Comparison of ENCODE assay signal across 9 cellular contexts in genomic region chr13:109764474-109765292, GRCh38. TPM values are rescaled to one million over a fixed set of nuclear protein-coding genes. Genes with fewer than 3 reads are reported as not detected.
DNase-seq lines count a peak whose midpoint lies in the region; ATAC-seq and TF ChIP-seq lines count a peak whose summit lies in the region.
"Had no signal": no experiment of that assay in that cellular context is flagged by ENCODE, and none has a peak within 500 bp of the region (broad histone marks: within the 10 kb centered on the region; RNA-seq: fewer than 3 reads in every experiment).

No MANE protein-coding gene starts in this region.

- H3K36me3 ChIP-seq in BJ (ENCODE audit: control insufficient read depth, insufficient read depth, low read length) = no peaks in the 10 kb centered on the region

- no peak overlapping the region for H3K27ac Mint-ChIP-seq in activated T-helper 17 cell treated with anti-CD3 and anti-CD28 coated beads, Interleukin-2, amount 50 U/mL, for 72 hours
- H3K27ac Mint-ChIP-seq: T-helper 1 cell treated with Interleukin-12 subunit alpha and Interleukin-12 subunit beta and Interleukin-4 antibody, amounts not matched to agents 30 μg/mL and 1 μg/mL, for 36 hours had no signal

- CTCF ChIA-PET in BJ (lab: Yijun Ruan, JAX) = interaction anchor here (0.8 to 1.8 kb wide), 4 partner anchors 17 to 850 kb away, joined by 3 to 5 read pairs (median 3); no protein-coding TSS in a partner anchor

- no peaks in the 10 kb centered on the region for H3K9me3 Mint-ChIP-seq in activated T-helper 17 cell treated with anti-CD3 and anti-CD28 coated beads, Interleukin-2, amount 50 U/mL, for 72 hours
- H3K9me3 Mint-ChIP-seq: T-helper 1 cell treated with Interleukin-12 subunit alpha and Interleukin-12 subunit beta and Interleukin-4 antibody, amounts not matched to agents 30 μg/mL and 1 μg/mL, for 36 hours had no signal

- TF ChIP-seq CTCF in BJ (IDR thresholded peaks at IDR 0.05; ENCODE audit: insufficient read depth, low read depth, low read length) = 0 out of 2 replicates have a peak, but pooled peaks have one; percentile 14

- H3K4me3 ChIP-seq in BJ (ENCODE audit: low read depth, low read length) = no peak overlapping the region

- H3K36me3 Mint-ChIP-seq in activated T-helper 17 cell treated with anti-CD3 and anti-CD28 coated beads, Interleukin-2, amount 50 U/mL, for 72 hours (ENCODE audit: low read depth) = no peaks in the 10 kb centered on the region

- in situ Hi-C loops in KBM-7 (cut with MboI; ENCODE audit: low pct_unique_long_range_greater_than_20kb, low sequenced_read_pairs) = no loop called here

- peaks cover 13% of the 10 kb centered on the region for H3K4me1 Mint-ChIP-seq in activated T-helper 17 cell treated with anti-CD3 and anti-CD28 coated beads, Interleukin-2, amount 50 U/mL, for 72 hours

- POLR2A ChIA-PET in BJ (lab: Charles Lee) = no interaction called here

- no peak overlapping the region for H3K4me3 Mint-ChIP-seq in activated T-helper 17 cell treated with anti-CD3 and anti-CD28 coated beads, Interleukin-2, amount 50 U/mL, for 72 hours
- H3K4me3 Mint-ChIP-seq: T-helper 1 cell treated with Interleukin-12 subunit alpha and Interleukin-12 subunit beta and Interleukin-4 antibody, amounts not matched to agents 30 μg/mL and 1 μg/mL, for 36 hours had no signal

- DNase-seq in BJ (ENCODE audit: low read depth) (no peak), KBM-7 (peak; percentile 43), hippocampal formation (lab: John Stamatoyannopoulos, UW) (peak; percentile 55 to 70)

- H3K27me3 Mint-ChIP-seq in activated T-helper 17 cell treated with anti-CD3 and anti-CD28 coated beads, Interleukin-2, amount 50 U/mL, for 72 hours = no peaks in the 10 kb centered on the region

- peak; percentile 78 for ATAC-seq in activated T-helper 17 cell treated with anti-CD3 and anti-CD28 coated beads, Interleukin-2, amount 50 U/mL, for 72 hours (replicated peaks)
- no peak for ATAC-seq in HG02970 (IDR thresholded peaks at IDR 0.05; ENCODE audit: low FRiP score, unreplicated experiment)
- no peak for ATAC-seq in GM19351 (IDR thresholded peaks at IDR 0.05; ENCODE audit: unreplicated experiment)
- ATAC-seq in GM21528 (IDR thresholded peaks at IDR 0.05; ENCODE audit: low FRiP score, unreplicated experiment) = no peak
- no peak for ATAC-seq in HG03457 (IDR thresholded peaks at IDR 0.05; ENCODE audit: unreplicated experiment)

- H3K27me3 ChIP-seq in BJ (ENCODE audit: control insufficient read depth, insufficient read depth, low read length) = no peaks in the 10 kb centered on the region

RNA-seq across cellular contexts. Expression of gene IRS2, which starts 21.7 kb away (rescaled TPM):
- polyA plus RNA-seq in BJ (2011; rRNA removed) = 1.3 and 2.0 TPM in 2 replicates
- polyA minus RNA-seq in BJ (2011; rRNA and poly(A)+ RNA removed) = 2.2 and 3.3 TPM in 2 replicates
- total RNA-seq in activated T-helper 17 cell treated with anti-CD3 and anti-CD28 coated beads, Interleukin-2, amount 50 U/mL, for 72 hours = 1 to 10 TPM; 2.3 to 2.7 TPM
